In the genomic region with DNA sequence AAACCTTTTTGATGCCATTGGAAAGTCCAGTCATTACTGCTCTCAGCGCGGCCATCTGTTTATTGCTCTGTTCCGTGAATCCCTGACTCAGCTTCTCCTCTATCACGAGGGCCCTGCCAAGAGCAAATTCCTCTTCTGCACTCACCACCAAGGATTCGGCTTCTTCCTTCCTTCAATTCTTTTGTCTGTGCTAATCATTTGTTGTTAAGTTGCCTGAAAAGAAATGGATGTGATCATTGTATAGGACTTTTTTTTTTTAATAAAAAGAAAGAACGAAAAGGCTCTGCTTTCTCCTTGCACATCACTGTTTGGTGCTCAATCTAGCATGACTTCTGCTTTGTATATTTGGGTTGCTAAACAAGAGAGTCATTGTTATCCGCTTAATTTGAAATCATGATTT, we compare ENCODE assay signal across 12 cellular contexts.
A peak's percentile ranks its signal among the peaks of the same experiment; 100 is the strongest.
DNase-seq lines count a peak whose midpoint lies in the region; ATAC-seq and TF ChIP-seq lines count a peak whose summit lies in the region.
"Had no signal": no experiment of that assay in that cellular context is flagged by ENCODE, and none has a peak within 500 bp of the region (broad histone marks: within the 10 kb centered on the region; RNA-seq: fewer than 3 reads in every experiment).

No MANE protein-coding gene starts in this region.

- intact Hi-C loops in heart left ventricle (cut with DNase I): no loop called here

- peak overlapping the region in 1 of 12 donors; percentile 74 for H3K27ac ChIP-seq in heart left ventricle
- peak overlapping the region in 1 of 2 donors; percentile 6 for H3K27ac ChIP-seq in coronary artery

- H3K36me3 ChIP-seq in heart left ventricle: no peaks in the 10 kb centered on the region

- WGBS in heart left ventricle, 4 donors: 48 to 64% (median 54%) methylated on average over 7 of the region's 7 CpGs

- peaks cover 0 to 29% (median 15%) of the 10 kb centered on the region in 12 donors for H3K4me1 ChIP-seq in heart left ventricle

- peak in 11 of 14 donors; percentile 5 to 55 (median 30) for DNase-seq in C1 segment of cervical spinal cord (lab: John Stamatoyannopoulos, UW)
- peak in 42 of 58 donors; percentile 1 to 64 (median 10) for DNase-seq in anterior cingulate cortex (lab: John Stamatoyannopoulos, UW)
- peak in 4 of 5 donors; percentile 25 to 48 (median 35) for DNase-seq in heart left ventricle
- peak; percentile 34 for DNase-seq in retina
- DNase-seq in stimulated activated CD4-positive, alpha-beta T cell treated with anti-CD3 and anti-CD28 coated beads, Interleukin-4, amount 100 ng/mL, for 1 hour: no peak
- DNase-seq in coronary artery (ENCODE audit: low spot score): no peak
- DNase-seq: activated B cell treated with CpG ODN at 0.5 μM for 24 hours; activated gamma-delta T cell; CD8-positive, alpha-beta T cell; naive B cell had no signal

- no peak for TF ChIP-seq POLR2A in heart left ventricle (IDR thresholded peaks at IDR 0.05)

- peaks cover 0 to 16% (median 0%) of the 10 kb centered on the region in 12 donors for H3K9me3 ChIP-seq in heart left ventricle

- H3K4me3 ChIP-seq in heart left ventricle (peak overlapping the region in 1 of 12 donors; percentile 12), coronary artery (no peak overlapping the region)

- ATAC-seq in heart left ventricle: peak in 3 of 4 donors; percentile 74 to 77 (median 76)
- ATAC-seq in HG03378 (IDR thresholded peaks at IDR 0.05; ENCODE audit: unreplicated experiment): no peak
- no peak for ATAC-seq in HG02610 (IDR thresholded peaks at IDR 0.05; ENCODE audit: unreplicated experiment)
- ATAC-seq: CD8-positive, alpha-beta T cell had no signal

- no peaks in the 10 kb centered on the region for H3K27me3 ChIP-seq in heart left ventricle

- TF ChIP-seq CTCF in heart left ventricle (IDR thresholded peaks at IDR 0.05): no peak
- no peak for TF ChIP-seq CTCF in coronary artery (IDR thresholded peaks at IDR 0.05)

Comparison
In these comparisons a context has a peak if more than half of its experiments do, and no peak if none do; other contexts are left out.
1. DNase-seq: peak in C1 segment of cervical spinal cord (11 of 14), anterior cingulate cortex (42 of 58), heart left ventricle (4 of 5) and retina (single experiment); none in stimulated activated CD4-positive, alpha-beta T cell treated with anti-CD3 and anti-CD28 coated beads, Interleukin-4, amount 100 ng/mL, for 1 hour (single experiment) and coronary artery (single experiment).
2. ATAC-seq: peak in heart left ventricle (3 of 4); none in HG03378 (single experiment) and HG02610 (single experiment).